ENCODE assay signal across 15 cellular contexts in the genomic region with DNA sequence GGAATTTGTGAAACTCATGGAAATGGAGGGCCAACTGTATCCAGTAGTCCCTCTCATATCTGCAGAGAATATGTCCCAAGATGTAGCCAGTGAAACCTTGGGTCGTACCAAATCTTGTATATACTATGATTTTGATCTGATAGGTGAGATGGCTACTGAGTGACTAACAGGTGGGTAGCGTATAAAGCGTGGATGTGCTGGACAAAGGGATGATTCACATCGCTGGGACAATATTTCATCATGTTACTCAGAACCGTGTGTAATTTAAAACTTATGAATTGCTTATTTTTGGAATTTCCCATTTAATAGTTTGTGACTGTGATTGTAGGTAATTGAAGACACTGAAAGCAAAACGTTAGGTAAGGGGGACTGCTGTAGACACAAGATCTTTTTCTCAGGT.
"Had no signal": no experiment of that assay in that cellular context is flagged by ENCODE, and none has a peak within 500 bp of the region (broad histone marks: within the 10 kb centered on the region; RNA-seq: fewer than 3 reads in every experiment).

No MANE protein-coding gene starts in this region.

- H3K4me3 Mint-ChIP-seq: activated naive CD8-positive, alpha-beta T cell treated with anti-CD3 and anti-CD28 coated beads for 36 hours; activated T-cell treated with anti-CD3 and anti-CD28 coated beads, Interleukin-2, amount 50 U/mL, for 4 hours; memory B cell; natural killer cell treated with Interleukin-12 subunit alpha and Interleukin-12 subunit beta and Interleukin-15 and Interleukin-18, amount 100 ng/mL, for 72 hours; type B pancreatic cell had no signal

- H3K27me3 Mint-ChIP-seq: activated naive CD8-positive, alpha-beta T cell treated with anti-CD3 and anti-CD28 coated beads for 36 hours; memory B cell; natural killer cell treated with Interleukin-12 subunit alpha and Interleukin-12 subunit beta and Interleukin-15 and Interleukin-18, amount 100 ng/mL, for 72 hours; type B pancreatic cell had no signal

- H3K9me3 ChIP-seq: ascending aorta had no signal

- H3K4me3 ChIP-seq: ascending aorta, coronary artery had no signal

- H3K36me3 Mint-ChIP-seq: natural killer cell treated with Interleukin-12 subunit alpha and Interleukin-12 subunit beta and Interleukin-15 and Interleukin-18, amount 100 ng/mL, for 72 hours; type B pancreatic cell had no signal

- H3K4me1 Mint-ChIP-seq: activated naive CD8-positive, alpha-beta T cell treated with anti-CD3 and anti-CD28 coated beads for 36 hours; memory B cell had no signal

- DNase-seq: activated CD4-positive, alpha-beta T cell treated with anti-CD3 and anti-CD28 coated beads for 1 hour; activated CD4-positive, alpha-beta T cell treated with anti-CD3 and anti-CD28 coated beads, Interleukin-2, amount 50 U/mL, for 48 hours; activated gamma-delta T cell; activated naive CD8-positive, alpha-beta T cell treated with anti-CD3 and anti-CD28 coated beads for 36 hours; activated T-cell treated with anti-CD3 and anti-CD28 coated beads, Interleukin-2, amount 50 U/mL, for 4 hours; caudate nucleus; effector CD8-positive, alpha-beta T cell; stimulated activated CD4-positive, alpha-beta T cell treated with anti-CD3 and anti-CD28 coated beads, Interleukin-12 subunit alpha, Interleukin-12 subunit beta, amount 100 ng/mL, for 4 hours; stimulated activated naive CD4-positive, alpha-beta T cell treated with Interleukin-2 at 50 U/mL for 16 hours; T-helper 9 cell had no signal

- H3K27me3 ChIP-seq: ascending aorta had no signal

- H3K4me1 ChIP-seq: ascending aorta had no signal

- H3K27ac ChIP-seq: ascending aorta, coronary artery had no signal

- H3K27ac Mint-ChIP-seq: activated naive CD8-positive, alpha-beta T cell treated with anti-CD3 and anti-CD28 coated beads for 36 hours; memory B cell; type B pancreatic cell had no signal

- H3K9me3 Mint-ChIP-seq: activated naive CD8-positive, alpha-beta T cell treated with anti-CD3 and anti-CD28 coated beads for 36 hours; activated T-cell treated with anti-CD3 and anti-CD28 coated beads, Interleukin-2, amount 50 U/mL, for 4 hours; memory B cell; natural killer cell treated with Interleukin-12 subunit alpha and Interleukin-12 subunit beta and Interleukin-15 and Interleukin-18, amount 100 ng/mL, for 72 hours; type B pancreatic cell had no signal
